ENCODE assay signal across 21 cellular contexts in the genomic region with DNA sequence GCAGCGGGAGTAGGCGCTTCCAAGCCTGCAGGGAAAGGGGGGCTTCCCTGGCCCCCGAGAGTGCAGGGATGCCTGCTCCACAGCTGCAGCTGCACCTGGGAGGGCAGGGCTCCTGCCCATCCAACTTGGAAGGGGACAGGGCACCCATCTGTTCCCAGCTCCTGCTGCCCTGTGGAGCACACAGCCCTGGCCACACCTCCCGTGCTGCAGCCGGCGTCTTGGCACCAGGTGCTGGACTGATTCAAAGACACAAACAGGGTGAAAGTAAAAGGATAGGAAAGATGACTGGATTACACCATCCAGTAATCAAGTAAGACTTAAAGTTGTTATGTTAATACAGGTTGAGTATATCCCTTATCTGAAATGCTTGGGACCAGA.
"Had no signal": no experiment of that assay in that cellular context is flagged by ENCODE, and none has a peak within 500 bp of the region (broad histone marks: within the 10 kb centered on the region; RNA-seq: fewer than 3 reads in every experiment).

No MANE protein-coding gene starts in this region.

- H3K4me3 ChIP-seq: MG63, SJSA1, SK-N-MC had no signal

- H3K9me3 ChIP-seq: SJSA1 had no signal

- H3K27ac ChIP-seq: SJSA1, SK-N-MC had no signal

- H3K27me3 ChIP-seq: MG63, SJSA1 had no signal

- FAIRE-seq: RCC 7860 had no signal

- H3K4me1 ChIP-seq: SJSA1 had no signal

- DNase-seq: Karpas-422, KG1, MG63, NCI-H1092, NCI-H1105 treated with DMSO at 0.1 percent for 48 hours, NCI-H1417 treated with DMSO at 0.1 percent for 48 hours, NCI-H146, NCI-H1694 treated with DMSO at 0.1 percent for 48 hours, NCI-H1930, NCI-H2081, NCI-H2107, NCI-H2227 treated with DMSO at 0.1 percent for 48 hours, NCI-H524 treated with DMSO at 0.1 percent for 48 hours, NCI-H69, NCI-H774, Right ventricle myocardium superior, RPMI8226, SIG-M5 had no signal
